In the genomic region with DNA sequence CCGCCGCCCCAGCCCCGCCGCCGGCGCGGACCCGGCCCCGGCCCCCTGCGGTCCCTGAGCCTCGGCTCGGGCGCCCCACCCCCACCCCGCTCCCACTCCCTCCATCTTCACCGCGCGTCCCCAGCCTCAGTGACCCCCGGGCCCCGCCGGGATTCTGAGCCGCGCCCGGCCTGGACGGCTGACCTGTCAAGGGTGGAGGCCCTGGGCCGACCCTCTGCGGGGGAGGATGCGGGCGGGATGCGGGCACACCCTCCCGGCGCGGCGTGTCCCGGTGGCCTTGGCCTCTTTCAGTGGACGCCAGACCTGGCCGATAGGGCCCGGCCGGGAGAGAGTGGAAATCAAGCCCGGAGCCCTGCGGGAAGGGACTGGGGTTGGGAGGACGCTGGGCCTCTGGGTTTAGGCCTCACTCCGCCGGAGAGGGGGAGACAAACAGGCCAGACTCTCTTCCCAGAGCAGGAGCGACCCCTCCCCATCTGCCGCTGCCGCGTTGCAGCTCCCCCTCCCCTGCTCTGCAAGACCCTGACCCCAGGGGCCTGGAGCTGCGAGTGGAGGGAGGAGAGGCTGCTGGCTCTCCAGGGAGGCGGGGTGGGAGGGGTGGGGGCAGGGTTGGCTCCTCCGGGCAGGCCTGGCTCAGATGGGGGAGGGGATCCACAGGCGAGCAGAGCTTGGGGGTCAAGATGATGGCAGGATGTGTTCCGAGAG, we compare ENCODE assay signal across 13 cellular contexts. TPM values are rescaled to one million over a fixed set of nuclear protein-coding genes. Genes with fewer than 3 reads are reported as not detected.
A peak's percentile ranks its signal among the peaks of the same experiment; 100 is the strongest.
DNase-seq lines count a peak whose midpoint lies in the region; ATAC-seq and TF ChIP-seq lines count a peak whose summit lies in the region.
"Had no signal": no experiment of that assay in that cellular context is flagged by ENCODE, and none has a peak within 500 bp of the region (broad histone marks: within the 10 kb centered on the region; RNA-seq: fewer than 3 reads in every experiment).

No MANE protein-coding gene starts in this region.

- 10% methylated on average over 28 of the region's 52 CpGs for WGBS in mesenchymal stem cell
- 13 to 17% methylated on average over 25 to 35 of the region's 52 CpGs for WGBS in GM23248 (ENCODE audit: low coverage in 1 of 2, low lambda C conversion rate in 2 of 2, missing lambda C conversion rate in 2 of 2), 2 experiments

- H3K79me1 ChIP-seq in mesenchymal stem cell (replicated peaks; ENCODE audit: low read length, poor library complexity, severe bottlenecking) = no peaks in the 10 kb centered on the region

- H3K9ac ChIP-seq in mesenchymal stem cell (ENCODE audit: low read length) = no peak overlapping the region
- H3K9ac ChIP-seq in GM23248 = no peak overlapping the region

- H4K8ac ChIP-seq in mesenchymal stem cell (ENCODE audit: low read length) = no peak overlapping the region

- no peak overlapping the region for H2BK15ac ChIP-seq in mesenchymal stem cell (ENCODE audit: low read depth, poor library complexity, severe bottlenecking)

- H3K27ac ChIP-seq in ascending aorta = no peak overlapping the region
- no peak overlapping the region for H3K27ac ChIP-seq in mesenchymal stem cell (ENCODE audit: low read length, poor library complexity, severe bottlenecking)
- H3K27ac ChIP-seq in vagina = no peak overlapping the region
- H3K27ac ChIP-seq in GM23248 = no peak overlapping the region
- H3K27ac ChIP-seq: neutrophil had no signal

- intact Hi-C loops in cardiac septum (cut with DNase I) = no loop called here
- intact Hi-C loops in left cardiac atrium (cut with DNase I) = no loop called here
- intact Hi-C loops in ascending aorta (cut with DNase I) = no loop called here
- intact Hi-C loops in vagina (cut with DNase I) = no loop called here

- no peak overlapping the region for H3K14ac ChIP-seq in mesenchymal stem cell (ENCODE audit: low read length in 2 of 2)

- H4K91ac ChIP-seq in mesenchymal stem cell (ENCODE audit: low read length) = no peak overlapping the region

- no peak overlapping the region for H2AFZ ChIP-seq in mesenchymal stem cell (ENCODE audit: low read depth, low read length)
- no peak overlapping the region for H2AFZ ChIP-seq in GM23248

- peak overlapping the region; percentile 58 for H3K4me2 ChIP-seq in mesenchymal stem cell (ENCODE audit: low read length, poor library complexity, severe bottlenecking)
- no peak overlapping the region for H3K4me2 ChIP-seq in GM23248 (ENCODE audit: unreplicated experiment)

- no peak overlapping the region for H3K18ac ChIP-seq in mesenchymal stem cell (ENCODE audit: low read depth in 1 of 2, low read length in 2 of 2)

- no peaks in the 10 kb centered on the region for H3K79me2 ChIP-seq in GM23248 (ENCODE audit: insufficient read depth)

- TF ChIP-seq CTCF in ascending aorta (IDR thresholded peaks at IDR 0.05) (no peak), vagina (IDR thresholded peaks at IDR 0.05) (no peak)

- H3K27me3 ChIP-seq in ascending aorta = peaks cover 16% of the 10 kb centered on the region
- peaks cover 52 to 59% of the 10 kb centered on the region in 2 experiments for H3K27me3 ChIP-seq in mesenchymal stem cell (ENCODE audit: control insufficient read depth in 1 of 2, insufficient read depth in 1 of 2, low read length in 2 of 2)
- H3K27me3 ChIP-seq in vagina = no peaks in the 10 kb centered on the region
- peaks cover 9% of the 10 kb centered on the region for H3K27me3 ChIP-seq in GM23248 (replicated peaks; ENCODE audit: insufficient read depth)

- no peaks in the 10 kb centered on the region for H4K20me1 ChIP-seq in GM23248 (ENCODE audit: insufficient read depth)

- H2BK12ac ChIP-seq in mesenchymal stem cell (ENCODE audit: low read length in 2 of 2) = no peak overlapping the region

- H2BK120ac ChIP-seq in mesenchymal stem cell (ENCODE audit: low read depth, low read length) = no peak overlapping the region

- no peaks in the 10 kb centered on the region for H3K9me2 ChIP-seq in GM23248 (ENCODE audit: insufficient read depth)

- H3K4me3 ChIP-seq in ascending aorta (peak overlapping the region; percentile 48 to 60), mesenchymal stem cell (ENCODE audit: insufficient read depth in 1 of 2, low read depth in 1 of 2, low read length in 2 of 2) (peak overlapping the region in 1 of 2 experiments; percentile 49), vagina (peak overlapping the region; percentile 23 to 52), GM23248 (no peak overlapping the region)

- H3K4me1 ChIP-seq in ascending aorta (peaks cover 4 to 6% of the 10 kb centered on the region in 2 donors), mesenchymal stem cell (ENCODE audit: control insufficient read depth, insufficient read depth, low read depth, low read length) (peaks cover 9% of the 10 kb centered on the region), vagina (peaks cover 8% of the 10 kb centered on the region), GM23248 (ENCODE audit: insufficient read depth) (no peaks in the 10 kb centered on the region)

- no peak overlapping the region for H3K4ac ChIP-seq in mesenchymal stem cell (ENCODE audit: low read depth in 1 of 2, low read length in 2 of 2)

- H2BK5ac ChIP-seq in mesenchymal stem cell (ENCODE audit: low read depth, low read length, poor library complexity, severe bottlenecking) = no peak overlapping the region

- H2AK5ac ChIP-seq in mesenchymal stem cell (ENCODE audit: low read length, severe bottlenecking) = no peak overlapping the region

- H3F3A ChIP-seq in GM23248 (ENCODE audit: insufficient read depth) = no peaks in the 10 kb centered on the region

- DNase-seq in cardiac septum (ENCODE audit: low spot score) (peak; percentile 70), left cardiac atrium (no peak), ascending aorta (ENCODE audit: low spot score in 2 of 2) (no peak), mesenchymal stem cell (no peak), vagina (ENCODE audit: extremely low spot score in 2 of 2) (no peak), GM23248 (no peak)
- DNase-seq: NCI-H1092; stimulated activated naive CD4-positive, alpha-beta T cell had no signal

- in situ Hi-C loops in GM23248 (cut with MboI) = no loop called here

- ATAC-seq in left cardiac atrium (no peak), GM21526 (IDR thresholded peaks at IDR 0.05; ENCODE audit: low FRiP score, unreplicated experiment) (no peak), GM18520 (IDR thresholded peaks at IDR 0.05; ENCODE audit: unreplicated experiment) (no peak)

- peak overlapping the region in 1 of 2 experiments; percentile 59 for H3K23ac ChIP-seq in mesenchymal stem cell (ENCODE audit: low read length in 2 of 2)

- no peaks in the 10 kb centered on the region for H3K36me3 ChIP-seq in ascending aorta
- peaks cover 0 to 9% of the 10 kb centered on the region in 2 experiments for H3K36me3 ChIP-seq in mesenchymal stem cell (ENCODE audit: control insufficient read depth in 1 of 2, insufficient read depth in 2 of 2, low read depth in 1 of 2, low read length in 2 of 2)
- H3K36me3 ChIP-seq in vagina = no peaks in the 10 kb centered on the region
- no peaks in the 10 kb centered on the region for H3K36me3 ChIP-seq in GM23248 (ENCODE audit: low read depth)
- H3K36me3 ChIP-seq: neutrophil had no signal

- TF ChIP-seq POLR2A in vagina (IDR thresholded peaks at IDR 0.05) = no peak

- H3K9me3 ChIP-seq in ascending aorta (no peaks in the 10 kb centered on the region), mesenchymal stem cell (ENCODE audit: control insufficient read depth, low read length) (no peaks in the 10 kb centered on the region), vagina (no peaks in the 10 kb centered on the region), GM23248 (ENCODE audit: low read depth) (no peaks in the 10 kb centered on the region)
- H3K9me3 ChIP-seq: neutrophil had no signal

RNA-seq across cellular contexts. Expression of a gene that starts 0.5 kb away (rescaled TPM):
- total RNA-seq in cardiac septum (0.48 TPM), left cardiac atrium (1 to 10 TPM in 1 of 2 donors, under 1 TPM in 1; 0.42 to 1.1 TPM), ascending aorta (not detected), vagina (3.2 TPM)
- 0.87 TPM for polyA plus RNA-seq in mesenchymal stem cell (2013, experiment 1 of 2)
- 0.78 TPM for polyA plus RNA-seq in mesenchymal stem cell (2013, experiment 2 of 2)
- 0.38 TPM in 1 of 2 replicates, not detected in the other for total RNA-seq in GM23248 (2014; rRNA removed; shearing (Covaris generic))
- polyA plus RNA-seq in GM23248 (2016; fragmentation: Nextera tagmentation; extraction: Ambion mirVana) = 0.06 and 0.09 TPM in 2 replicates

RNA-seq across cellular contexts. Expression of a gene that starts 18.5 kb away (rescaled TPM):
- total RNA-seq in cardiac septum (49.4 TPM), left cardiac atrium (10 to 100 TPM; 31.6 to 35.3 TPM), ascending aorta (82.4 TPM), vagina (51.6 TPM)
- 47.1 TPM for polyA plus RNA-seq in mesenchymal stem cell (2013, experiment 1 of 2)
- polyA plus RNA-seq in mesenchymal stem cell (2013, experiment 2 of 2) = 42.3 TPM
- total RNA-seq in GM23248 (2014; rRNA removed; shearing (Covaris generic)) = 38.7 and 41.3 TPM in 2 replicates
- polyA plus RNA-seq in GM23248 (2016; fragmentation: Nextera tagmentation; extraction: Ambion mirVana) = 30.7 and 41.7 TPM in 2 replicates

RNA-seq across cellular contexts. Expression of a gene that starts 22.9 kb away (rescaled TPM):
- total RNA-seq in cardiac septum (253 TPM), left cardiac atrium (100 to 1,000 TPM; 201 to 269 TPM), ascending aorta (0.43 TPM), vagina (29.2 TPM)
- polyA plus RNA-seq in mesenchymal stem cell (2013, experiment 1 of 2) = 8.8 TPM
- 8.1 TPM for polyA plus RNA-seq in mesenchymal stem cell (2013, experiment 2 of 2)
- 1.6 and 2.9 TPM in 2 replicates for total RNA-seq in GM23248 (2014; rRNA removed; shearing (Covaris generic))
- polyA plus RNA-seq in GM23248 (2016; fragmentation: Nextera tagmentation; extraction: Ambion mirVana) = 1.0 and 1.3 TPM in 2 replicates

RNA-seq across cellular contexts. Expression of a gene that starts 26.8 kb away (rescaled TPM):
- total RNA-seq in cardiac septum = 33.7 TPM
- total RNA-seq in left cardiac atrium = 10 to 100 TPM; 27.0 to 32.5 TPM
- total RNA-seq in ascending aorta = 111 TPM
- 31.0 TPM for polyA plus RNA-seq in mesenchymal stem cell (2013, experiment 1 of 2)
- 30.2 TPM for polyA plus RNA-seq in mesenchymal stem cell (2013, experiment 2 of 2)
- total RNA-seq in vagina = 44.2 TPM
- total RNA-seq in GM23248 (2014; rRNA removed; shearing (Covaris generic)) = 59.6 and 59.7 TPM in 2 replicates
- polyA plus RNA-seq in GM23248 (2016; fragmentation: Nextera tagmentation; extraction: Ambion mirVana) = 31.7 and 32.9 TPM in 2 replicates

RNA-seq across cellular contexts. Expression of a gene that starts 38.4 kb away (rescaled TPM):
- total RNA-seq in cardiac septum (not detected), left cardiac atrium (not detected), ascending aorta (not detected), vagina (not detected)
- 0.37 TPM for polyA plus RNA-seq in mesenchymal stem cell (2013, experiment 1 of 2)
- 0.37 TPM for polyA plus RNA-seq in mesenchymal stem cell (2013, experiment 2 of 2)
- not detected in 2 replicates for total RNA-seq in GM23248 (2014; rRNA removed; shearing (Covaris generic))
- 0.49 and 0.80 TPM in 2 replicates for polyA plus RNA-seq in GM23248 (2016; fragmentation: Nextera tagmentation; extraction: Ambion mirVana)
- total RNA-seq: dermis microvascular lymphatic vessel endothelial cell, G401 had no signal
